ENCODE assay signal across 8 cellular contexts in genomic region chr15:34588046-34588674, GRCh38. TPM values are rescaled to one million over a fixed set of nuclear protein-coding genes. Genes with fewer than 3 reads are reported as not detected.
A peak's percentile ranks its signal among the peaks of the same experiment; 100 is the strongest.
DNase-seq lines count a peak whose midpoint lies in the region; ATAC-seq and TF ChIP-seq lines count a peak whose summit lies in the region.

No MANE protein-coding gene starts in this region.

- H3K27ac ChIP-seq in MM.1S (ENCODE audit: low read length) (peak overlapping the region; percentile 14; the same call in 1 of the 2 replicates), adrenal gland (peak overlapping the region in 1 of 5 donors; percentile 75), heart right ventricle (no peak overlapping the region)

- H3K9ac ChIP-seq in MM.1S (ENCODE audit: low read length), result peak overlapping the region; percentile 52; the same call in 1 of the 2 replicates

- no peaks in the 10 kb centered on the region for H3K9me3 ChIP-seq in MM.1S (replicated peaks; ENCODE audit: insufficient read depth, low read length)
- no peaks in the 10 kb centered on the region for H3K9me3 ChIP-seq in adrenal gland (replicated peaks in 1 of 3)
- no peaks in the 10 kb centered on the region for H3K9me3 ChIP-seq in heart right ventricle

- WGBS in adrenal gland, 4 donors, result 6 to 14% (median 9%) methylated on average over 10 of the region's 10 CpGs
- 10 to 18% methylated on average over 10 of the region's 10 CpGs for WGBS in heart right ventricle, 2 donors

- H3K9me2 ChIP-seq in MM.1S (replicated peaks; ENCODE audit: insufficient read depth, low read length), result no peaks in the 10 kb centered on the region

- H3K36me3 ChIP-seq in MM.1S (replicated peaks; ENCODE audit: insufficient read depth, low read length) (no peaks in the 10 kb centered on the region), adrenal gland (replicated peaks in 1 of 2) (no peaks in the 10 kb centered on the region), heart right ventricle (no peaks in the 10 kb centered on the region)

- H3K4me2 ChIP-seq in MM.1S (ENCODE audit: low read depth, low read length), result peak overlapping the region; percentile 86

- ATAC-seq in SK-N-SH treated with all-trans-retinoic acid at 6 μM for 48 hours, result peak; percentile 77
- peak in 7 of 8 donors; percentile 56 to 79 (median 68) for ATAC-seq in heart right ventricle

- TF ChIP-seq CTCF in GM20000 (IDR thresholded peaks at IDR 0.05; ENCODE audit: extremely low read depth, missing control alignments) (peak; percentile 78), MM.1S (IDR thresholded peaks at IDR 0.05; ENCODE audit: low read length) (peak; percentile 79), adrenal gland (IDR thresholded peaks at IDR 0.05) (peak; percentile 59 to 88 (median 84)), heart right ventricle (IDR thresholded peaks at IDR 0.05) (peak; percentile 41 to 86 (median 73))

- peak; percentile 22 for DNase-seq in COLO668 (lab: John Stamatoyannopoulos, UW; ENCODE audit: unreplicated experiment)
- DNase-seq in GM20000 (ENCODE audit: low spot score), result peak; percentile 62
- DNase-seq in MM.1S, result peak; percentile 79
- DNase-seq in adrenal gland, result peak; percentile 71 to 87 (median 79)
- DNase-seq in heart right ventricle, result peak in 1 of 2 donors; percentile 47
- peak; percentile 67 for DNase-seq in putamen (ENCODE audit: low spot score)
- DNase-seq in NCI-H226, result no peak

- H3K4me1 ChIP-seq in MM.1S (ENCODE audit: low read length), result peaks cover 16% of the 10 kb centered on the region; the same call in 1 of the 2 replicates
- H3K4me1 ChIP-seq in adrenal gland (replicated peaks in 1 of 2), result peaks cover 8 to 9% of the 10 kb centered on the region in 2 donors
- H3K4me1 ChIP-seq in heart right ventricle, result peaks cover 0 to 16% (median 8%) of the 10 kb centered on the region in 9 donors

- H3K4me3 ChIP-seq in MM.1S (ENCODE audit: low read length), result peak overlapping the region; percentile 46
- H3K4me3 ChIP-seq in adrenal gland, result peak overlapping the region in 1 of 4 donors; percentile 49
- H3K4me3 ChIP-seq in heart right ventricle, result peak overlapping the region in 7 of 10 donors; percentile 4 to 39 (median 27)

- H3K27me3 ChIP-seq in MM.1S (replicated peaks; ENCODE audit: insufficient read depth, low read length) (no peaks in the 10 kb centered on the region), adrenal gland (no peaks in the 10 kb centered on the region), heart right ventricle (peaks cover 0 to 19% (median 8%) of the 10 kb centered on the region in 7 donors)

- H3K79me2 ChIP-seq in MM.1S (ENCODE audit: low read length), result no peaks in the 10 kb centered on the region

- peak; percentile 73 to 80 for TF ChIP-seq POLR2A in adrenal gland (IDR thresholded peaks at IDR 0.05)

- H4K20me1 ChIP-seq in MM.1S (ENCODE audit: insufficient read depth, low read length), result no peaks in the 10 kb centered on the region

- intact Hi-C loops in adrenal gland (cut with DNase I), result loop anchor here in 1 of 2 donors (10.0 kb wide), 2 partner anchors 83 to 243 kb away; partner anchors contain the start of genes NOP10 and NUTM1
- intact Hi-C loops in heart right ventricle (cut with DNase I), result loop anchor here in 6 of 10 donors (5.0 to 10.0 kb wide), 7 partner anchors 63 to 526 kb away; partner anchors contain the start of genes LPCAT4 (in 1 of the 6), NOP10 (in 1 of the 6) and NUTM1 (in 1 of the 6)

- peak overlapping the region; percentile 80 for H2AFZ ChIP-seq in MM.1S (ENCODE audit: low read length)

- peaks cover 3% of the 10 kb centered on the region; the same call in 1 of the 2 replicates for H3F3A ChIP-seq in MM.1S (ENCODE audit: insufficient read depth, low read length)

TF ChIP-seq in SK-N-SH treated with all-trans-retinoic acid at 6 μM for 48 hours, 23 proteins besides CTCF, POLR2A, EP300 and RAD21:
- TF ChIP-seq CSRNP3 (CRISPR knock-in tag; IDR thresholded peaks at IDR 0.05), result no peak
- no peak for TF ChIP-seq BACH2 (CRISPR knock-in tag; IDR thresholded peaks at IDR 0.05; ENCODE audit: borderline replicate concordance)
- no peak for TF ChIP-seq ZC3H10 (CRISPR knock-in tag; IDR thresholded peaks at IDR 0.05)
- TF ChIP-seq PATZ1 (CRISPR knock-in tag; IDR thresholded peaks at IDR 0.05; ENCODE audit: borderline replicate concordance), result no peak
- TF ChIP-seq POU6F1 (CRISPR knock-in tag; IDR thresholded peaks at IDR 0.05; ENCODE audit: borderline replicate concordance, low read depth), result no peak
- TF ChIP-seq OSR1 (CRISPR knock-in tag; IDR thresholded peaks at IDR 0.05), result no peak

RNA-seq across cellular contexts. Expression of gene GOLGA8B, which starts 4.7 kb away (rescaled TPM):
- total RNA-seq in adrenal gland, result 100 to 1,000 TPM in 1 of 8 donors, 10 to 100 TPM in 7; 11.4 to 133 (median 61.1) TPM
- polyA plus RNA-seq in adrenal gland, result 100 to 1,000 TPM in 2 of 3 donors, 10 to 100 TPM in 1; 22.8 to 250 (median 183) TPM
- total RNA-seq in heart right ventricle, result 10 to 100 TPM; 10.7 to 36.6 (median 21.4) TPM
- polyA plus RNA-seq in heart right ventricle, result 10 to 100 TPM in 1 of 2 donors, 1 to 10 TPM in 1; 4.0 to 80.6 TPM
